ENCODE assay signal across 8 cellular contexts in genomic region chr6:137044366-137045220, GRCh38. TPM values are rescaled to one million over a fixed set of nuclear protein-coding genes. Genes with fewer than 3 reads are reported as not detected.
DNase-seq lines count a peak whose midpoint lies in the region; ATAC-seq and TF ChIP-seq lines count a peak whose summit lies in the region.

A gene with protein sequence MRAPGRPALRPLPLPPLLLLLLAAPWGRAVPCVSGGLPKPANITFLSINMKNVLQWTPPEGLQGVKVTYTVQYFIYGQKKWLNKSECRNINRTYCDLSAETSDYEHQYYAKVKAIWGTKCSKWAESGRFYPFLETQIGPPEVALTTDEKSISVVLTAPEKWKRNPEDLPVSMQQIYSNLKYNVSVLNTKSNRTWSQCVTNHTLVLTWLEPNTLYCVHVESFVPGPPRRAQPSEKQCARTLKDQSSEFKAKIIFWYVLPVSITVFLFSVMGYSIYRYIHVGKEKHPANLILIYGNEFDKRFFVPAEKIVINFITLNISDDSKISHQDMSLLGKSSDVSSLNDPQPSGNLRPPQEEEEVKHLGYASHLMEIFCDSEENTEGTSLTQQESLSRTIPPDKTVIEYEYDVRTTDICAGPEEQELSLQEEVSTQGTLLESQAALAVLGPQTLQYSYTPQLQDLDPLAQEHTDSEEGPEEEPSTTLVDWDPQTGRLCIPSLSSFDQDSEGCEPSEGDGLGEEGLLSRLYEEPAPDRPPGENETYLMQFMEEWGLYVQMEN (minus strand): TSS chr6:137044965. CDS start chr6:137044728, 237 bp downstream.

- peaks cover 6% of the 10 kb centered on the region; the same call in 1 of the 2 replicates for H3K27me3 ChIP-seq in iPS DF 6.9 (ENCODE audit: control insufficient read depth, insufficient read depth, low read length)

- H3K9ac ChIP-seq in ES-I3 (ENCODE audit: low read depth, low read length) = peak within 1 kb of the TSS; percentile 82

- no peak for TF ChIP-seq CTCF in astrocyte of the cerebellum (IDR thresholded peaks at IDR 0.05; ENCODE audit: low read depth, low read length, missing control alignments)

- in situ Hi-C loops in astrocyte of the cerebellum (cut with HindIII; ENCODE audit: low sequenced_read_pairs) = no loop called here

- intact Hi-C loops in sciatic nerve (cut with DNase I) = no loop called here

- ATAC-seq in sciatic nerve (peak; percentile 61), GM21576 (IDR thresholded peaks at IDR 0.05; ENCODE audit: unreplicated experiment) (no peak)

- no peaks in the 10 kb centered on the region for H3K36me3 ChIP-seq in ES-I3 (ENCODE audit: insufficient read depth, low read length)
- H3K36me3 ChIP-seq in iPS DF 6.9 (ENCODE audit: control insufficient read depth, insufficient read depth, low read length) = no peaks in the 10 kb centered on the region

- H3K9me3 ChIP-seq in ES-I3 (ENCODE audit: control insufficient read depth, insufficient read depth, low read length) = no peaks in the 10 kb centered on the region
- no peaks in the 10 kb centered on the region for H3K9me3 ChIP-seq in iPS DF 6.9 (ENCODE audit: control insufficient read depth, insufficient read depth, low read length)

- no peak within 1 kb of the TSS for H3K27ac ChIP-seq in iPS DF 6.9 (ENCODE audit: low read length)

- peak within 1 kb of the TSS; percentile 64 for H3K4me3 ChIP-seq in astrocyte of the cerebellum (ENCODE audit: low read depth, low read length)
- peak within 1 kb of the TSS; percentile 72; the same call in 1 of the 2 replicates for H3K4me3 ChIP-seq in iPS DF 6.9 (ENCODE audit: low read length)

- peak; percentile 36 for DNase-seq in HuH-7 (ENCODE audit: low spot score)
- no peak for DNase-seq in astrocyte of the cerebellum (ENCODE audit: low read depth)
- peak; percentile 7 for DNase-seq in iPS DF 6.9 (ENCODE audit: low read depth, low spot score)
- DNase-seq in sciatic nerve (ENCODE audit: low spot score) = peak; percentile 64
- no peak for DNase-seq in NCI-H446 treated with DMSO at 0.1 percent for 48 hours (lab: John Stamatoyannopoulos, UW)
- no peak for DNase-seq in NCI-H1105 treated with DMSO at 0.1 percent for 48 hours (lab: John Stamatoyannopoulos, UW)

- no CpG with 5 or more reads among the region's 83 CpGs for WGBS in iPS DF 6.9 (ENCODE audit: insufficient coverage, insufficient read length)

- H3K4me1 ChIP-seq in ES-I3 (ENCODE audit: insufficient read depth, low read length) (no peaks in the 10 kb centered on the region), iPS DF 6.9 (ENCODE audit: control insufficient read depth, insufficient read depth, low read length) (no peaks in the 10 kb centered on the region)

RNA-seq across cellular contexts. Expression of the gene that starts here (rescaled TPM):
- 3.3 TPM for total RNA-seq in sciatic nerve

Comparison
In these comparisons a context has a peak if more than half of its experiments do, and no peak if none do; other contexts are left out.
1. DNase-seq: peak in HuH-7 (single experiment), iPS DF 6.9 (single experiment) and sciatic nerve (single experiment); none in astrocyte of the cerebellum (single experiment), NCI-H446 treated with DMSO at 0.1 percent for 48 hours (single experiment) and NCI-H1105 treated with DMSO at 0.1 percent for 48 hours (single experiment).